15 cellular contexts compared by ENCODE assay signal in genomic region chr1:98387701-98388100, GRCh38.
DNase-seq lines count a peak whose midpoint lies in the region; ATAC-seq and TF ChIP-seq lines count a peak whose summit lies in the region.
"Had no signal": no experiment of that assay in that cellular context is flagged by ENCODE, and none has a peak within 500 bp of the region (broad histone marks: within the 10 kb centered on the region; RNA-seq: fewer than 3 reads in every experiment).

No MANE protein-coding gene starts in this region.

- ATAC-seq in RWPE2 (ENCODE audit: low read depth), result no peak
- peak; percentile 2 for ATAC-seq in effector memory CD8-positive, alpha-beta T cell (replicated peaks)
- ATAC-seq in GM21381 (IDR thresholded peaks at IDR 0.05; ENCODE audit: unreplicated experiment), result no peak
- ATAC-seq in lower lobe of right lung, result no peak
- no peak for ATAC-seq in HG02970 (IDR thresholded peaks at IDR 0.05; ENCODE audit: low FRiP score, unreplicated experiment)
- ATAC-seq: K562 had no signal

- H3K27me3 ChIP-seq in RWPE2 (ENCODE audit: insufficient read depth, poor library complexity, severe bottlenecking), result no peaks in the 10 kb centered on the region
- no peaks in the 10 kb centered on the region for H3K27me3 ChIP-seq in smooth muscle cell (ENCODE audit: low read depth)
- H3K27me3 ChIP-seq in lower lobe of right lung (ENCODE audit: low read depth), result no peaks in the 10 kb centered on the region

- peak overlapping the region; percentile 6 for H3K9ac ChIP-seq in smooth muscle cell (ENCODE audit: low read depth)

- peak overlapping the region; percentile 70 for H3K4me2 ChIP-seq in smooth muscle cell

- H3K9me3 Mint-ChIP-seq in T-helper 2 cell treated with Interferon-gamma antibody and Interleukin-4, amounts not matched to agents 5 μg/mL and 100 μg/mL, for 36 hours, result peaks cover 5% of the 10 kb centered on the region
- peaks cover 0 to 3% of the 10 kb centered on the region in 2 donors for H3K9me3 Mint-ChIP-seq in effector memory CD8-positive, alpha-beta T cell

- H3K27me3 Mint-ChIP-seq in T-helper 2 cell treated with Interferon-gamma antibody and Interleukin-4, amounts not matched to agents 5 μg/mL and 100 μg/mL, for 36 hours (ENCODE audit: low read depth), result peaks cover 6% of the 10 kb centered on the region
- H3K27me3 Mint-ChIP-seq in effector memory CD8-positive, alpha-beta T cell, result no peaks in the 10 kb centered on the region

- H3K79me2 ChIP-seq in smooth muscle cell (ENCODE audit: low read depth), result no peaks in the 10 kb centered on the region

- H4K20me1 ChIP-seq in smooth muscle cell (ENCODE audit: low read depth), result no peaks in the 10 kb centered on the region

- H3K36me3 ChIP-seq in RWPE2 (ENCODE audit: low read depth) (no peaks in the 10 kb centered on the region), smooth muscle cell (ENCODE audit: low read depth) (no peaks in the 10 kb centered on the region), lower lobe of right lung (no peaks in the 10 kb centered on the region)

- H3K4me1 ChIP-seq in RWPE2 (ENCODE audit: insufficient read depth, poor library complexity, severe bottlenecking) (peaks cover 16% of the 10 kb centered on the region), smooth muscle cell (ENCODE audit: low read depth) (peaks cover 20% of the 10 kb centered on the region), lower lobe of right lung (no peaks in the 10 kb centered on the region)

- H3K4me3 Mint-ChIP-seq in T-helper 2 cell treated with Interferon-gamma antibody and Interleukin-4, amounts not matched to agents 5 μg/mL and 100 μg/mL, for 36 hours, result peak overlapping the region; percentile 40
- H3K4me3 Mint-ChIP-seq in effector memory CD8-positive, alpha-beta T cell, result peak overlapping the region; percentile 69 to 75

- DNase-seq in T-helper 2 cell treated with Interferon-gamma antibody and Interleukin-4, amounts not matched to agents 5 μg/mL and 100 μg/mL, for 36 hours (ENCODE audit: low spot score), result no peak
- DNase-seq in T-helper 2 cell, result no peak
- no peak for DNase-seq in RWPE2 (ENCODE audit: low spot score)
- DNase-seq in effector memory CD8-positive, alpha-beta T cell, result no peak
- no peak for DNase-seq in smooth muscle cell (lab: John Stamatoyannopoulos, UW; ENCODE audit: unreplicated experiment)
- no peak for DNase-seq in lower lobe of right lung
- DNase-seq: activated CD4-positive, CD25-positive, alpha-beta regulatory T cell treated with anti-CD3 and anti-CD28 coated beads, Interleukin-2, amount 50 U/mL, for 72 hours; aorta; COR-L47; NCI-H146; stimulated activated naive CD4-positive, alpha-beta T cell had no signal

- H3K9me3 ChIP-seq in RWPE2 (ENCODE audit: severe bottlenecking), result no peaks in the 10 kb centered on the region
- H3K9me3 ChIP-seq in smooth muscle cell (replicated peaks; ENCODE audit: low read depth), result no peaks in the 10 kb centered on the region
- no peaks in the 10 kb centered on the region for H3K9me3 ChIP-seq in lower lobe of right lung

- H3K27ac ChIP-seq in RWPE2 (ENCODE audit: poor library complexity, severe bottlenecking) (peak overlapping the region; percentile 74), smooth muscle cell (ENCODE audit: low read depth) (peak overlapping the region; percentile 89), lower lobe of right lung (no peak overlapping the region)

- intact Hi-C loops in lower lobe of right lung (cut with DNase I), result no loop called here

- H3F3A ChIP-seq in smooth muscle cell (ENCODE audit: low read depth), result no peaks in the 10 kb centered on the region

- peak overlapping the region; percentile 53 for H2AFZ ChIP-seq in smooth muscle cell (ENCODE audit: low read depth)

- peak overlapping the region; percentile 63 for H3K27ac Mint-ChIP-seq in T-helper 2 cell treated with Interferon-gamma antibody and Interleukin-4, amounts not matched to agents 5 μg/mL and 100 μg/mL, for 36 hours
- peak overlapping the region; percentile 87 to 90 for H3K27ac Mint-ChIP-seq in effector memory CD8-positive, alpha-beta T cell
- H3K27ac Mint-ChIP-seq: activated T-helper 1 cell treated with anti-CD3 and anti-CD28 coated beads, Interleukin-12 subunit alpha, Interleukin-12 subunit beta, Interleukin-2, Interleukin-4 antibody, amounts not matched to agents 30 ng/mL and 10 ng/mL and 1 ng/mL, durations not matched to agents 14 hours and 24 hours and 36 hours had no signal

- no peak overlapping the region for H3K4me3 ChIP-seq in RWPE2 (ENCODE audit: severe bottlenecking)
- H3K4me3 ChIP-seq in smooth muscle cell, result no peak overlapping the region
- H3K4me3 ChIP-seq in lower lobe of right lung, result no peak overlapping the region
- H3K4me3 ChIP-seq: K562 had no signal

- H3K4me1 Mint-ChIP-seq in T-helper 2 cell treated with Interferon-gamma antibody and Interleukin-4, amounts not matched to agents 5 μg/mL and 100 μg/mL, for 36 hours (ENCODE audit: low read depth), result peaks cover 29% of the 10 kb centered on the region
- H3K4me1 Mint-ChIP-seq in effector memory CD8-positive, alpha-beta T cell (ENCODE audit: low read depth in 2 of 2), result peaks cover 24 to 43% of the 10 kb centered on the region in 2 donors

- 17% methylated on average over 4 of the region's 4 CpGs for whole genome bisulfite sequencing in smooth muscle cell (ENCODE audit: low lambda C conversion rate)

- peaks cover 15% of the 10 kb centered on the region for H3K36me3 Mint-ChIP-seq in T-helper 2 cell treated with Interferon-gamma antibody and Interleukin-4, amounts not matched to agents 5 μg/mL and 100 μg/mL, for 36 hours (ENCODE audit: low read depth)
- peaks cover 7% of the 10 kb centered on the region for H3K36me3 Mint-ChIP-seq in effector memory CD8-positive, alpha-beta T cell (ENCODE audit: insufficient read depth)

- no peak for TF ChIP-seq CTCF in RWPE2 (IDR thresholded peaks at IDR 0.05; ENCODE audit: poor library complexity, severe bottlenecking)
- TF ChIP-seq CTCF in smooth muscle cell (IDR thresholded peaks at IDR 0.05; ENCODE audit: borderline replicate concordance, insufficient read depth, poor library complexity, severe bottlenecking), result no peak
- TF ChIP-seq CTCF in lower lobe of right lung (IDR thresholded peaks at IDR 0.05), result no peak
